In the genomic region with DNA sequence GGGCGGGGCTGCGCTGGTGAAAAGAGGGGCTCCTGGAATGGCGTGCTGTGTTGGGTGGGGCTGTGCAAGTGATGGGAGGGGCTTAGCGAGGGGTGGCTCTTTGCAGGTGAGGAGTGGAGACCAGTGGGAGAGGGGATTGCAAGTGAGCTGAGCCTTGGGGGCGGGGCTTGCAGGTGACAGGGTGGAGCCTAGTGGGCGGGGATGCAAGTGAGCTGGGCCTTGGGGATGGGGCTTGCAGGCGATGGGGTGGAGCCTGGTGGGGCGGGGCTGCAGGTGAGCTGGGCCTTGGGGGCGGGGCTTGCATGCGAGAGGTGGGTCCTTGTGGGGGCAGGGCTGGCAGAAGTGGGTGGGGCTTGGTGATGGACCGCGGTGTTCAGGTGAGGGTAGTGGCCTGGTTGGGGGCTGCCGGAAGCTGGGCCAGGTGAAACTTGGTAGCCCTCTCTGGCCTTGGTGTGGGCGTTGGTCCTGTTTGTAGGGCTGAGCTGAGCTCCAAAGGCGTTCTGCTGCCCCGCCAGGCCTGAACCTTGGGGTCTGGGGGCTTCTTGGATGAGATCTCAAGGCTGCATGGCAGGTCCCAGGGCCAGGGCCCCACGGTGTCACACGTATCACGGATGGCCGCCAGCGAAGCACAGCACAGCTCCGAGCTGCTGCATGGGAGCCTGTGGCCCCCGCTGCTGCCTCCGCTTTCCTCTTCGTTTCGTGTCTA, we compare ENCODE assay signal across 8 cellular contexts. TPM values are rescaled to one million over a fixed set of nuclear protein-coding genes. Genes with fewer than 3 reads are reported as not detected.
DNase-seq lines count a peak whose midpoint lies in the region; ATAC-seq and TF ChIP-seq lines count a peak whose summit lies in the region.

No MANE protein-coding gene starts in this region.

- WGBS in esophagus, 2 donors, result 45 to 49% methylated on average over 25 to 26 of the region's 26 CpGs

- peaks cover 10% of the 10 kb centered on the region for H3K36me3 ChIP-seq in CD8-positive, alpha-beta T cell (ENCODE audit: insufficient read depth, low read length)
- H3K36me3 ChIP-seq in esophagus (ENCODE audit: control insufficient read depth in 2 of 2, insufficient read depth in 2 of 2, low read length in 1 of 2) (peaks cover 10 to 11% of the 10 kb centered on the region in 2 donors), neutrophil (peaks cover 17% of the 10 kb centered on the region)

- H3K27ac ChIP-seq in CD8-positive, alpha-beta T cell (ENCODE audit: low read depth, low read length), result peak overlapping the region; percentile 49
- H3K27ac ChIP-seq in esophagus (ENCODE audit: low read depth in 2 of 2, low read length in 1 of 2) (peak overlapping the region; percentile 63 to 85), neutrophil (peak overlapping the region; percentile 78)

- peak overlapping the region; percentile 79 for H3K4me3 ChIP-seq in CD8-positive, alpha-beta T cell (ENCODE audit: low read depth, low read length)
- H3K4me3 ChIP-seq in esophagus (ENCODE audit: low read depth in 1 of 2, low read length in 2 of 2) (peak overlapping the region; percentile 44 to 49), neutrophil (ENCODE audit: low read depth in 1 of 2, low read length in 1 of 2) (peak overlapping the region; percentile 84 to 100)

- peak overlapping the region; percentile 83 for H3K4me3 Mint-ChIP-seq in CD8-positive, alpha-beta T cell

- no peaks in the 10 kb centered on the region for H3K27me3 ChIP-seq in CD8-positive, alpha-beta T cell (ENCODE audit: insufficient read depth, low read length)
- H3K27me3 ChIP-seq in esophagus (ENCODE audit: control insufficient read depth in 1 of 2, insufficient read depth in 2 of 2, low read length in 2 of 2) (peaks cover 0 to 2% of the 10 kb centered on the region in 2 donors), neutrophil (peaks cover 23% of the 10 kb centered on the region)

- H3K4me1 Mint-ChIP-seq in CD8-positive, alpha-beta T cell (ENCODE audit: low read depth), result peaks cover 25% of the 10 kb centered on the region

- no peaks in the 10 kb centered on the region for H3K9me3 ChIP-seq in CD8-positive, alpha-beta T cell (ENCODE audit: low read length)
- H3K9me3 ChIP-seq in esophagus (ENCODE audit: control insufficient read depth in 2 of 2, insufficient read depth in 1 of 2, low read depth in 1 of 2, low read length in 1 of 2), result no peaks in the 10 kb centered on the region
- no peaks in the 10 kb centered on the region for H3K9me3 ChIP-seq in neutrophil

- DNase-seq in CD8-positive, alpha-beta T cell, result peak in 1 of 7 experiments; percentile 55
- peak; percentile 59 for DNase-seq in GM19238 (ENCODE audit: insufficient read length, low spot score)
- peak; percentile 59 for DNase-seq in SHP77 treated with DMSO at 0.1 percent for 48 hours (lab: John Stamatoyannopoulos, UW)
- DNase-seq in cerebellar nuclear complex (lab: John Stamatoyannopoulos, UW), result no peak
- no peak for DNase-seq in SK-N-DZ (ENCODE audit: low spot score)

- TF ChIP-seq CTCF in CD8-positive, alpha-beta T cell (IDR thresholded peaks at IDR 0.05), result no peak
- TF ChIP-seq CTCF in neutrophil (IDR thresholded peaks at IDR 0.05), result no peak

- CTCF ChIA-PET in CD8-positive, alpha-beta T cell (lab: Charles Lee), result no interaction called here

- POLR2A ChIA-PET in CD8-positive, alpha-beta T cell (lab: Charles Lee), result interaction anchor here (0.9 kb wide), 1 partner anchor 611 kb away, joined by 3 read pairs; the partner anchor contains the start of gene KLF6

- H3K4me1 ChIP-seq in CD8-positive, alpha-beta T cell (ENCODE audit: insufficient read depth, low read length), result peaks cover 12% of the 10 kb centered on the region
- H3K4me1 ChIP-seq in esophagus (ENCODE audit: control insufficient read depth in 2 of 2, insufficient read depth in 2 of 2, low read length in 1 of 2) (no peaks in the 10 kb centered on the region), neutrophil (ENCODE audit: control insufficient read depth in 1 of 2, insufficient read depth in 1 of 2, low read depth in 1 of 2, low read length in 1 of 2) (peaks cover 16 to 21% of the 10 kb centered on the region in 2 experiments)

- no peaks in the 10 kb centered on the region for H3K27me3 Mint-ChIP-seq in CD8-positive, alpha-beta T cell (ENCODE audit: low read depth)

- ATAC-seq in CD8-positive, alpha-beta T cell, result peak; percentile 37
- ATAC-seq in HG03159 (IDR thresholded peaks at IDR 0.05; ENCODE audit: unreplicated experiment), result peak; percentile 36

- no peaks in the 10 kb centered on the region for H3K9me3 Mint-ChIP-seq in CD8-positive, alpha-beta T cell

- intact Hi-C loops in CD8-positive, alpha-beta T cell (cut with DNase I, micrococcal nuclease), result loop anchor here (2.0 to 10.0 kb wide), 3 partner anchors 105 to 609 kb away; no protein-coding TSS in a partner anchor

- peaks cover 17% of the 10 kb centered on the region for H3K36me3 Mint-ChIP-seq in CD8-positive, alpha-beta T cell

- peak overlapping the region; percentile 93 for H3K27ac Mint-ChIP-seq in CD8-positive, alpha-beta T cell

RNA-seq across cellular contexts. Expression of gene PITRM1, which starts 0.7 kb away (rescaled TPM):
- total RNA-seq in CD8-positive, alpha-beta T cell, result 10 to 100 TPM; 73.5 to 82.5 TPM
- 10 to 100 TPM; 41.8 to 53.0 TPM for polyA plus RNA-seq in esophagus
- 36.9 and 52.6 TPM in 2 replicates for polyA plus RNA-seq in SK-N-DZ (2014; cell fraction: cytosol; rRNA removed)
- polyA plus RNA-seq in SK-N-DZ (2014; cell fraction: nucleus; rRNA removed), result 64.9 and 103 TPM in 2 replicates

Comparison
In these comparisons a context has a peak if more than half of its experiments do, and no peak if none do; other contexts are left out.
1. DNase-seq: peak in GM19238 (single experiment) and SHP77 treated with DMSO at 0.1 percent for 48 hours (single experiment); none in cerebellar nuclear complex (0 of 2) and SK-N-DZ (single experiment).
2. Peak in every context shown above with its lines, with median percentiles within 50 percentile points of each other: H3K27ac ChIP-seq and H3K4me3 ChIP-seq.